ENCODE assay signal across 1 cellular context in genomic region chr14:91997492-91997891, GRCh38.
TF ChIP-seq lines count a peak whose summit lies in the region.

No MANE protein-coding gene starts in this region.

TF ChIP-seq in WTC11, 78 proteins besides CTCF, POLR2A, EP300 and RAD21 (continued from another document):
- TF ChIP-seq, protein P1, sequence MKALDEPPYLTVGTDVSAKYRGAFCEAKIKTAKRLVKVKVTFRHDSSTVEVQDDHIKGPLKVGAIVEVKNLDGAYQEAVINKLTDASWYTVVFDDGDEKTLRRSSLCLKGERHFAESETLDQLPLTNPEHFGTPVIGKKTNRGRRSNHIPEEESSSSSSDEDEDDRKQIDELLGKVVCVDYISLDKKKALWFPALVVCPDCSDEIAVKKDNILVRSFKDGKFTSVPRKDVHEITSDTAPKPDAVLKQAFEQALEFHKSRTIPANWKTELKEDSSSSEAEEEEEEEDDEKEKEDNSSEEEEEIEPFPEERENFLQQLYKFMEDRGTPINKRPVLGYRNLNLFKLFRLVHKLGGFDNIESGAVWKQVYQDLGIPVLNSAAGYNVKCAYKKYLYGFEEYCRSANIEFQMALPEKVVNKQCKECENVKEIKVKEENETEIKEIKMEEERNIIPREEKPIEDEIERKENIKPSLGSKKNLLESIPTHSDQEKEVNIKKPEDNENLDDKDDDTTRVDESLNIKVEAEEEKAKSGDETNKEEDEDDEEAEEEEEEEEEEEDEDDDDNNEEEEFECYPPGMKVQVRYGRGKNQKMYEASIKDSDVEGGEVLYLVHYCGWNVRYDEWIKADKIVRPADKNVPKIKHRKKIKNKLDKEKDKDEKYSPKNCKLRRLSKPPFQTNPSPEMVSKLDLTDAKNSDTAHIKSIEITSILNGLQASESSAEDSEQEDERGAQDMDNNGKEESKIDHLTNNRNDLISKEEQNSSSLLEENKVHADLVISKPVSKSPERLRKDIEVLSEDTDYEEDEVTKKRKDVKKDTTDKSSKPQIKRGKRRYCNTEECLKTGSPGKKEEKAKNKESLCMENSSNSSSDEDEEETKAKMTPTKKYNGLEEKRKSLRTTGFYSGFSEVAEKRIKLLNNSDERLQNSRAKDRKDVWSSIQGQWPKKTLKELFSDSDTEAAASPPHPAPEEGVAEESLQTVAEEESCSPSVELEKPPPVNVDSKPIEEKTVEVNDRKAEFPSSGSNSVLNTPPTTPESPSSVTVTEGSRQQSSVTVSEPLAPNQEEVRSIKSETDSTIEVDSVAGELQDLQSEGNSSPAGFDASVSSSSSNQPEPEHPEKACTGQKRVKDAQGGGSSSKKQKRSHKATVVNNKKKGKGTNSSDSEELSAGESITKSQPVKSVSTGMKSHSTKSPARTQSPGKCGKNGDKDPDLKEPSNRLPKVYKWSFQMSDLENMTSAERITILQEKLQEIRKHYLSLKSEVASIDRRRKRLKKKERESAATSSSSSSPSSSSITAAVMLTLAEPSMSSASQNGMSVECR (CRISPR knock-in tag; IDR thresholded peaks at IDR 0.05; ENCODE audit: borderline replicate concordance): no peak
- TF ChIP-seq IRF1 (CRISPR knock-in tag; IDR thresholded peaks at IDR 0.05) (no peak), SMAD4 (CRISPR knock-in tag; IDR thresholded peaks at IDR 0.05) (no peak), ATF6 (CRISPR knock-in tag; IDR thresholded peaks at IDR 0.05) (no peak), ZNF512 (CRISPR knock-in tag; IDR thresholded peaks at IDR 0.05; ENCODE audit: borderline replicate concordance) (no peak), GABPB1 (CRISPR knock-in tag; IDR thresholded peaks at IDR 0.05) (no peak)
- TF ChIP-seq, protein P2, sequence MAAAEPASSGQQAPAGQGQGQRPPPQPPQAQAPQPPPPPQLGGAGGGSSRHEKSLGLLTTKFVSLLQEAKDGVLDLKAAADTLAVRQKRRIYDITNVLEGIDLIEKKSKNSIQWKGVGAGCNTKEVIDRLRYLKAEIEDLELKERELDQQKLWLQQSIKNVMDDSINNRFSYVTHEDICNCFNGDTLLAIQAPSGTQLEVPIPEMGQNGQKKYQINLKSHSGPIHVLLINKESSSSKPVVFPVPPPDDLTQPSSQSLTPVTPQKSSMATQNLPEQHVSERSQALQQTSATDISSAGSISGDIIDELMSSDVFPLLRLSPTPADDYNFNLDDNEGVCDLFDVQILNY (CRISPR knock-in tag; IDR thresholded peaks at IDR 0.05): no peak
- TF ChIP-seq, protein P3, sequence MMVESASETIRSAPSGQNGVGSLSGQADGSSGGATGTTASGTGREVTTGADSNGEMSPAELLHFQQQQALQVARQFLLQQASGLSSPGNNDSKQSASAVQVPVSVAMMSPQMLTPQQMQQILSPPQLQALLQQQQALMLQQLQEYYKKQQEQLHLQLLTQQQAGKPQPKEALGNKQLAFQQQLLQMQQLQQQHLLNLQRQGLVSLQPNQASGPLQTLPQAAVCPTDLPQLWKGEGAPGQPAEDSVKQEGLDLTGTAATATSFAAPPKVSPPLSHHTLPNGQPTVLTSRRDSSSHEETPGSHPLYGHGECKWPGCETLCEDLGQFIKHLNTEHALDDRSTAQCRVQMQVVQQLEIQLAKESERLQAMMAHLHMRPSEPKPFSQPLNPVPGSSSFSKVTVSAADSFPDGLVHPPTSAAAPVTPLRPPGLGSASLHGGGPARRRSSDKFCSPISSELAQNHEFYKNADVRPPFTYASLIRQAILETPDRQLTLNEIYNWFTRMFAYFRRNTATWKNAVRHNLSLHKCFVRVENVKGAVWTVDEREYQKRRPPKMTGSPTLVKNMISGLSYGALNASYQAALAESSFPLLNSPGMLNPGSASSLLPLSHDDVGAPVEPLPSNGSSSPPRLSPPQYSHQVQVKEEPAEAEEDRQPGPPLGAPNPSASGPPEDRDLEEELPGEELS (CRISPR knock-in tag; IDR thresholded peaks at IDR 0.05): no peak
